ENCODE assay signal across 1 cellular context in the genomic region with DNA sequence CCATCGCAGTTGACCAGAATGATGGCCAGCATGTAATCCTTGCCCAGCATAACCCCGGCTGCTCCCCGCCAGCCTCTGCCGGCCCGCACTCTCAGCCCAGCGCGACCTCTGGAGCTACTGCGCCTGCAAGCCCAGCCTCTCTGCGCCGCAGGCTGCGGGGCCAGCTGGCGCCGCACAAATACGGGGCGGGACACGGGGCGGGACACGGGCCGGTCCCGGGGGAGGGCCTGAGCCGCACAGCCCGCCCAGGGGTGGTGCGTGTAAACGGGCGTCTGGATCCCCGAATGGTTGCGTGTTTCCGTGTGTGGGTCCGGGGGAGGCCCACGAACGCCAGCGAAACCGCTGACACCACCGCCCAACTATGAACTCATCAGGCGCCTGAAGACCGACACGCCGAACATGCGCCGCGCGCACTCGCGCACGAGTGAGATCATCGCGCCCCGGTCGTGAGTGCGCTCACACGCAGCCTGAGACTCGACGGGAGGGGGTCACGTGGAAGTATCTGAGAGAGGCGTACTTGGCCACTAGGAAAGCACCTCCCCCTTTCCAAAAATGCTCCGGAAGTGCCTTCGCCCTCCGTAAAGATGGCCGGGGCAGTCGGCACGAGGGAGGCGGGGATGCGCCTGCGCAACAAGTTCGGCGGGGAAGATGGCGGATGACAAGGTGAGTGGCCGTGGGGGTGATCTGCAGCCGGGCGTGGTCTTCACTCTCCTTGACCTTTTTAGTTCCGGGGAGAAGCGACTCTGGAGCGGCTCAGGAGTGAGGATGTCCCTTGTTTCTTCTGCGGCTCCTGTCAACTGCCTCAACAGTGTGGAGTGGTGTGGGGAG.
TF ChIP-seq lines count a peak whose summit lies in the region.

TSS of gene APBB3 (minus strand) at position 403 of the 828 bp plus-strand sequence. CDS start at position 50, 353 bp downstream.
A gene with protein sequence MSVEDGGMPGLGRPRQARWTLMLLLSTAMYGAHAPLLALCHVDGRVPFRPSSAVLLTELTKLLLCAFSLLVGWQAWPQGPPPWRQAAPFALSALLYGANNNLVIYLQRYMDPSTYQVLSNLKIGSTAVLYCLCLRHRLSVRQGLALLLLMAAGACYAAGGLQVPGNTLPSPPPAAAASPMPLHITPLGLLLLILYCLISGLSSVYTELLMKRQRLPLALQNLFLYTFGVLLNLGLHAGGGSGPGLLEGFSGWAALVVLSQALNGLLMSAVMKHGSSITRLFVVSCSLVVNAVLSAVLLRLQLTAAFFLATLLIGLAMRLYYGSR (plus strand): TSS at position 633 of the 828 bp plus-strand sequence. CDS start 2,342 bp downstream, outside the sequence.

TF ChIP-seq in neural cell, 6 proteins besides CTCF, POLR2A, EP300 and RAD21:
- TF ChIP-seq SMC3 (conservative IDR thresholded peaks at IDR 0.05; ENCODE audit: poor library complexity) (peak; percentile 38), REST (IDR thresholded peaks at IDR 0.05; ENCODE audit: borderline replicate concordance) (peak; percentile 52), EZH2 (IDR thresholded peaks at IDR 0.05; ENCODE audit: borderline replicate concordance, insufficient read depth, low read length, poor library complexity, severe bottlenecking) (no peak), TAF1 (IDR thresholded peaks at IDR 0.05; ENCODE audit: low read depth) (peak; percentile 79), POLR2AphosphoS5 (IDR thresholded peaks at IDR 0.05) (peak; percentile 96), MXI1 (conservative IDR thresholded peaks at IDR 0.05; ENCODE audit: poor library complexity, severe bottlenecking) (peak; percentile 94)
